ENCODE assay signal across 8 cellular contexts in the genomic region with DNA sequence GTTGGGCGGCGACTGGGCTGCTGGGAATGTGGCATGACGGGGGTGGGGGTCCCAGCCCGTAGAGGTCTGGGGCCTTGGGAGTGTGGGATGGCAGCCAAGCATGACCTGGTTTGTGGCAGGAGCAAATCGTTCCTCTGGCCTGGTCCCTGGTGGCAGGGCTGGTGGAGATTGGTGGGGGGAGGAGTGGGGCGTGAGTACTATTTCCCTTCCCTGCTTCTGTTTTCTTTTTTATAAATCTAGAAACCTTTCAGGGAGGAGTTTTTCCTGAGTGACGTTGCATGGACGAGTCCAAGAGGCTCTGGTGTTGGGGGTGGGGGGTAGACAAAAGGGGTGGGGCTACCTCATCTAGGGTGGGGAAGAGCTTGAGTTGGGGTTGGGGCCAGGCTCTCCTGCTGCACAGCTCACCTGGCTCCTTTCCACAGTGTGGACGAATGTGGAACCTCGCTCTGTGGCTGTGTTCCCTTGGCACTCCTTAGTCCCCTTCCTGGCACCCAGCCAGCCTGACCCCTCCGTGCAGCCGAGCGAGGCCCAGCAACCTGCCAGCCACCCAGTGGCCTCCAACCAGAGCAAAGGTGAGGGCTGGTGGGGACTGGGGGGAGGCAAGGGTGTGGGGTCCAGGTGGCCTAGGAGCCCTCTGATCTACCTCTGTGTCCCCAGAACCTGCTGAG.
DNase-seq lines count a peak whose midpoint lies in the region; ATAC-seq, FAIRE-seq and TF ChIP-seq lines count a peak whose summit lies in the region.

No MANE protein-coding gene starts in this region.

- peak; percentile 15 for DNase-seq in AG10803 (ENCODE audit: low read depth)
- no peak for DNase-seq in NCI-H1092 (lab: John Stamatoyannopoulos, UW)
- no peak for DNase-seq in stimulated activated naive CD8-positive, alpha-beta T cell treated with anti-CD3 and anti-CD28 coated beads, Interleukin-15, Interleukin-2, amounts not matched to agents 100 U/mL and 50 U/mL, for 24 hours
- DNase-seq in D721Med (ENCODE audit: insufficient read length, low spot score) = no peak
- no peak for DNase-seq in GM20000 (ENCODE audit: low spot score)

- no peak for TF ChIP-seq EP300 in Ishikawa (IDR thresholded peaks at IDR 0.05; ENCODE audit: borderline replicate concordance)

- H3K4me1 Mint-ChIP-seq in nephron = peaks cover 20% of the 10 kb centered on the region

- no peaks in the 10 kb centered on the region for H3K9me3 Mint-ChIP-seq in nephron

- peaks cover 4% of the 10 kb centered on the region for H3K36me3 Mint-ChIP-seq in nephron (ENCODE audit: low read depth)

- no peak for TF ChIP-seq RAD21 in Ishikawa (IDR thresholded peaks at IDR 0.05; ENCODE audit: low read depth)

- peak overlapping the region; percentile 94 for H3K27ac ChIP-seq in cingulate gyrus (ENCODE audit: low read depth, low read length)

- H3K4me3 Mint-ChIP-seq in nephron = peak overlapping the region; percentile 94 to 99 (median 99)

- TF ChIP-seq CTCF in AG10803 (conservative IDR thresholded peaks at IDR 0.05; ENCODE audit: low read length) (no peak), nephron (IDR thresholded peaks at IDR 0.05; ENCODE audit: unreplicated experiment in 3 of 3) (no peak), D721Med (IDR thresholded peaks at IDR 0.05; ENCODE audit: insufficient read depth, missing control alignments) (no peak), GM20000 (IDR thresholded peaks at IDR 0.05; ENCODE audit: extremely low read depth, missing control alignments) (no peak)

- no peak for FAIRE-seq in D721Med (lab: Jason Lieb, UNC)

- peaks cover 4% of the 10 kb centered on the region for H3K27me3 Mint-ChIP-seq in nephron (ENCODE audit: low read depth)

- peak overlapping the region; percentile 89 to 98 (median 97) for H3K27ac Mint-ChIP-seq in nephron

- no peak overlapping the region; the same call in 1 of the 2 replicates for H3K4me3 ChIP-seq in AG10803 (ENCODE audit: low read length)

- no peak for ATAC-seq in stimulated activated naive CD8-positive, alpha-beta T cell treated with anti-CD3 and anti-CD28 coated beads, Interleukin-15, Interleukin-2, amounts not matched to agents 100 U/mL and 50 U/mL, for 24 hours

TF ChIP-seq in Ishikawa, 13 proteins besides CTCF, POLR2A, EP300 and RAD21:
- TF ChIP-seq NFIC (IDR thresholded peaks at IDR 0.05) (peak; percentile 52; the same call in 1 of the 2 replicates), YY1 (IDR thresholded peaks at IDR 0.05; ENCODE audit: low read depth) (no peak)
